In the genomic region with DNA sequence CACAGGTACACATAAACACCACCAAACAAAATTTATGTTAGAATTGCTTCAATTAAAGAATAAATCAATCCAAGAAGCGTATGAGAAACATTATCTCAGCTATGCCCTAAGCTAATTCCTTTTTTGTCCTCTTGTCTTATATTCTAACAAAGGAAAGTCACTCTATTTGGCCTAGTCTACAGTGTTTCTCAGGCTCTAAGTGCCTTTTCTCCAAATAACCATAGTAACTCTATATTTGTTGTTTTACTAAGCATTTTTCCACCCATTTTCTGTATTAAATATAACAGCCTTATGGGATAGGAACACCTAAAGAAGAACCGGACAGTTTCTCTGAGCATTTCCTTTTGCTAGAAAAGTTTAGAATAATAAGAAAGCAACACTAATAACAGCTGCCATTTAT, we compare ENCODE assay signal across 23 cellular contexts.
"Had no signal": no experiment of that assay in that cellular context is flagged by ENCODE, and none has a peak within 500 bp of the region (broad histone marks: within the 10 kb centered on the region; RNA-seq: fewer than 3 reads in every experiment).

No MANE protein-coding gene starts in this region.

- H3K4me3 Mint-ChIP-seq: immature natural killer cell, memory B cell, naive B cell, neural crest cell had no signal

- H3K9me3 ChIP-seq: body of pancreas, heart right ventricle, mucosa of descending colon, thyroid gland had no signal

- H3K36me3 ChIP-seq: heart right ventricle, thyroid gland had no signal

- H3K36me3 Mint-ChIP-seq: activated naive CD4-positive, alpha-beta T cell treated with anti-CD3 and anti-CD28 coated beads, Interleukin-2, amount 50 U/mL, for 72 hours; immature natural killer cell; memory B cell; naive B cell had no signal

- H3K27ac Mint-ChIP-seq: activated naive CD4-positive, alpha-beta T cell treated with anti-CD3 and anti-CD28 coated beads, Interleukin-2, amount 50 U/mL, for 72 hours; immature natural killer cell; memory B cell; naive B cell; progenitor cell of endocrine pancreas had no signal

- H3K4me3 ChIP-seq: body of pancreas, dorsolateral prefrontal cortex, heart right ventricle, mucosa of descending colon, thyroid gland had no signal

- H3K4me1 ChIP-seq: body of pancreas, thyroid gland had no signal

- H3K27me3 Mint-ChIP-seq: progenitor cell of endocrine pancreas had no signal

- H3K27me3 ChIP-seq: body of pancreas, dorsolateral prefrontal cortex, thyroid gland had no signal

- ATAC-seq: activated naive CD4-positive, alpha-beta T cell treated with anti-CD3 and anti-CD28 coated beads, Interleukin-2, amount 50 U/mL, for 72 hours; body of pancreas; heart right ventricle; left ventricle myocardium superior; mucosa of descending colon had no signal

- DNase-seq: activated CD4-positive, alpha-beta T cell treated with anti-CD3 and anti-CD28 coated beads, Interleukin-2, amount 50 U/mL, for 1 hour; activated CD4-positive, CD25-positive, alpha-beta regulatory T cell treated with anti-CD3 and anti-CD28 coated beads, Interleukin-2, amount 50 U/mL, for 72 hours; activated CD8-positive, alpha-beta memory T cell treated with anti-CD3 and anti-CD28 coated beads for 24 hours; activated CD8-positive, alpha-beta memory T cell treated with anti-CD3 and anti-CD28 coated beads, Interleukin-2, amount 50 U/mL, for 48 hours; activated effector memory CD4-positive, alpha-beta T cell treated with Interleukin-2 at 50 U/mL for 16 hours; activated T-cell treated with anti-CD3 and anti-CD28 coated beads, Interleukin-2, amount 50 U/mL, for 48 hours; body of pancreas; caudate nucleus; dorsolateral prefrontal cortex; heart right ventricle; immature natural killer cell; left ventricle myocardium superior; mucosa of descending colon; naive B cell; stimulated activated CD4-positive, alpha-beta T cell treated with anti-CD3 and anti-CD28 coated beads, Interleukin-2, amount 100 ng/mL, for 24 hours; stimulated activated naive CD4-positive, alpha-beta T cell treated with Interleukin-2 at 50 U/mL for 16 hours; T-helper 2 cell; thyroid gland had no signal

- H3K4me1 Mint-ChIP-seq: immature natural killer cell, memory B cell, naive B cell had no signal

- H3K27ac ChIP-seq: body of pancreas, dorsolateral prefrontal cortex, heart right ventricle, thyroid gland, VCaP had no signal

- H3K9me3 Mint-ChIP-seq: activated naive CD4-positive, alpha-beta T cell treated with anti-CD3 and anti-CD28 coated beads, Interleukin-2, amount 50 U/mL, for 72 hours; memory B cell; naive B cell; neural crest cell had no signal
